Comparison of ENCODE assay signal across 21 cellular contexts in genomic region chr1:41014871-41015270, GRCh38. TPM values are rescaled to one million over a fixed set of nuclear protein-coding genes. Genes with fewer than 3 reads are reported as not detected.
DNase-seq lines count a peak whose midpoint lies in the region; ATAC-seq and TF ChIP-seq lines count a peak whose summit lies in the region.
"Had no signal": no experiment of that assay in that cellular context is flagged by ENCODE, and none has a peak within 500 bp of the region (broad histone marks: within the 10 kb centered on the region; RNA-seq: fewer than 3 reads in every experiment).

No MANE protein-coding gene starts in this region.

- H3K9me3 ChIP-seq in KOPT-K1 (ENCODE audit: insufficient read depth, low read length, poor library complexity, severe bottlenecking): no peaks in the 10 kb centered on the region

- no peak for TF ChIP-seq CTCF in neural crest cell (conservative IDR thresholded peaks at IDR 0.05)

- peaks cover 5% of the 10 kb centered on the region for H3K4me1 Mint-ChIP-seq in activated naive CD8-positive, alpha-beta T cell treated with anti-CD3 and anti-CD28 coated beads, Interleukin-2, amount 10 ng/mL, durations not matched to agents 7 days and 5 days
- peaks cover 16% of the 10 kb centered on the region for H3K4me1 Mint-ChIP-seq in neural crest cell
- H3K4me1 Mint-ChIP-seq: activated CD4-positive, alpha-beta T cell treated with anti-CD3 and anti-CD28 coated beads for 36 hours; nephron had no signal

- H3K27ac Mint-ChIP-seq in activated naive CD8-positive, alpha-beta T cell treated with anti-CD3 and anti-CD28 coated beads, Interleukin-2, amount 10 ng/mL, durations not matched to agents 7 days and 5 days: peak overlapping the region; percentile 43
- no peak overlapping the region for H3K27ac Mint-ChIP-seq in neural crest cell (ENCODE audit: unreplicated experiment)

- no peaks in the 10 kb centered on the region for H3K9me3 Mint-ChIP-seq in activated naive CD8-positive, alpha-beta T cell treated with anti-CD3 and anti-CD28 coated beads, Interleukin-2, amount 10 ng/mL, durations not matched to agents 7 days and 5 days
- H3K9me3 Mint-ChIP-seq in neural crest cell: no peaks in the 10 kb centered on the region
- H3K9me3 Mint-ChIP-seq: nephron; stimulated activated naive B cell treated with anti-CD40 and anti-IgM and Interleukin-4, amounts not matched to agents 10 μg/mL and 1 μg/mL and 100 μg/mL, for 72 hours had no signal

- DNase-seq in DMS 273 (lab: John Stamatoyannopoulos, UW; ENCODE audit: unreplicated experiment) (peak; percentile 93), DMS 273 treated with DMSO at 0.1 percent for 48 hours (lab: John Stamatoyannopoulos, UW) (no peak), neural crest cell (ENCODE audit: low read depth, low spot score) (no peak), COLO668 (lab: John Stamatoyannopoulos, UW; ENCODE audit: unreplicated experiment) (no peak), cerebellar nuclear complex (lab: John Stamatoyannopoulos, UW) (no peak), LoVo (ENCODE audit: low spot score) (no peak)
- no peak for DNase-seq in activated naive CD8-positive, alpha-beta T cell treated with anti-CD3 and anti-CD28 coated beads, Interleukin-2, amount 10 ng/mL, durations not matched to agents 7 days and 5 days
- DNase-seq: activated CD4-positive, alpha-beta T cell treated with anti-CD3 and anti-CD28 coated beads for 36 hours; effector memory CD4-positive, alpha-beta T cell; mesendoderm; MM.1S; NCI-H2171; NCI-H748 treated with DMSO at 0.1 percent for 48 hours; posterior cingulate gyrus; stimulated activated naive B cell treated with anti-CD40 and anti-IgM and Interleukin-4, amounts not matched to agents 10 μg/mL and 1 μg/mL and 100 μg/mL, for 72 hours; trophoblast cell had no signal

- H3K4me3 Mint-ChIP-seq in activated naive CD8-positive, alpha-beta T cell treated with anti-CD3 and anti-CD28 coated beads, Interleukin-2, amount 10 ng/mL, durations not matched to agents 7 days and 5 days: no peak overlapping the region
- H3K4me3 Mint-ChIP-seq in neural crest cell: peak overlapping the region; percentile 33
- H3K4me3 Mint-ChIP-seq: activated CD4-positive, alpha-beta T cell treated with anti-CD3 and anti-CD28 coated beads for 36 hours; nephron; stimulated activated naive B cell treated with anti-CD40 and anti-IgM and Interleukin-4, amounts not matched to agents 10 μg/mL and 1 μg/mL and 100 μg/mL, for 72 hours had no signal

- peaks cover 21% of the 10 kb centered on the region for H3K36me3 Mint-ChIP-seq in activated naive CD8-positive, alpha-beta T cell treated with anti-CD3 and anti-CD28 coated beads, Interleukin-2, amount 10 ng/mL, durations not matched to agents 7 days and 5 days
- H3K36me3 Mint-ChIP-seq in neural crest cell (ENCODE audit: low read depth): peaks cover 26% of the 10 kb centered on the region

- no peaks in the 10 kb centered on the region for H3K27me3 Mint-ChIP-seq in activated naive CD8-positive, alpha-beta T cell treated with anti-CD3 and anti-CD28 coated beads, Interleukin-2, amount 10 ng/mL, durations not matched to agents 7 days and 5 days
- peaks cover 7% of the 10 kb centered on the region for H3K27me3 Mint-ChIP-seq in neural crest cell (ENCODE audit: low read depth)
- H3K27me3 Mint-ChIP-seq: activated CD4-positive, alpha-beta T cell treated with anti-CD3 and anti-CD28 coated beads for 36 hours; stimulated activated naive B cell treated with anti-CD40 and anti-IgM and Interleukin-4, amounts not matched to agents 10 μg/mL and 1 μg/mL and 100 μg/mL, for 72 hours had no signal

- peaks cover 100% of the 10 kb centered on the region for H3K36me3 ChIP-seq in KOPT-K1 (ENCODE audit: insufficient read depth, low read length)

- peak overlapping the region; percentile 51 for H3K27ac ChIP-seq in KOPT-K1 (ENCODE audit: low read depth, low read length, poor library complexity, severe bottlenecking)
- H3K27ac ChIP-seq: 22Rv1 had no signal

- POLR2A ChIA-PET in activated naive CD8-positive, alpha-beta T cell treated with anti-CD3 and anti-CD28 coated beads, Interleukin-2, amount 10 ng/mL, durations not matched to agents 7 days and 5 days (lab: Charles Lee): no interaction called here

- no peak for ATAC-seq in activated naive CD8-positive, alpha-beta T cell treated with anti-CD3 and anti-CD28 coated beads, Interleukin-2, amount 10 ng/mL, durations not matched to agents 7 days and 5 days (ENCODE audit: low read depth)
- ATAC-seq: activated CD4-positive, alpha-beta T cell treated with anti-CD3 and anti-CD28 coated beads for 36 hours; HCT116; Right ventricle myocardium inferior had no signal

RNA-seq across cellular contexts. Expression of gene SLFNL1, which starts 6.7 kb away (rescaled TPM):
- under 1 TPM; 0.55 to 0.60 TPM for total RNA-seq in activated naive CD8-positive, alpha-beta T cell treated with anti-CD3 and anti-CD28 coated beads, Interleukin-2, amount 10 ng/mL, durations not matched to agents 7 days and 5 days
- total RNA-seq in neural crest cell: 0.37 and 0.64 TPM in 2 replicates

RNA-seq across cellular contexts. Expression of gene CTPS1, which starts 35.4 kb away (rescaled TPM):
- 10 to 100 TPM; 45.1 to 47.5 TPM for total RNA-seq in activated naive CD8-positive, alpha-beta T cell treated with anti-CD3 and anti-CD28 coated beads, Interleukin-2, amount 10 ng/mL, durations not matched to agents 7 days and 5 days
- total RNA-seq in neural crest cell: 111 and 114 TPM in 2 replicates
